In genomic region chr6:42230320-42231034, GRCh38 we compare ENCODE assay signal across 10 cellular contexts. TPM values are rescaled to one million over a fixed set of nuclear protein-coding genes. Genes with fewer than 3 reads are reported as not detected.
DNase-seq lines count a peak whose midpoint lies in the region; ATAC-seq and TF ChIP-seq lines count a peak whose summit lies in the region.
"Had no signal": no experiment of that assay in that cellular context is flagged by ENCODE, and none has a peak within 500 bp of the region (broad histone marks: within the 10 kb centered on the region; RNA-seq: fewer than 3 reads in every experiment).

No MANE protein-coding gene starts in this region.

- H3K27me3 ChIP-seq in prostate gland (replicated peaks; ENCODE audit: insufficient read depth), result no peaks in the 10 kb centered on the region

- H3K27me3 Mint-ChIP-seq in activated CD8-positive, alpha-beta T cell treated with anti-CD3 and anti-CD28 coated beads for 36 hours, result no peaks in the 10 kb centered on the region
- H3K27me3 Mint-ChIP-seq in activated CD8-positive, alpha-beta T cell treated with anti-CD3 and anti-CD28 coated beads, Interleukin-2, amount 10 ng/mL, durations not matched to agents 7 days and 5 days (ENCODE audit: low read depth), result no peaks in the 10 kb centered on the region

- peak; percentile 20 for DNase-seq in activated CD8-positive, alpha-beta T cell treated with anti-CD3 and anti-CD28 coated beads for 36 hours
- DNase-seq in activated CD8-positive, alpha-beta T cell treated with anti-CD3 and anti-CD28 coated beads, Interleukin-2, amount 10 ng/mL, durations not matched to agents 7 days and 5 days, result no peak
- DNase-seq in NCI-H69 (lab: John Stamatoyannopoulos, UW) (peak; percentile 42), dermis microvascular lymphatic vessel endothelial cell (ENCODE audit: low read depth in 2 of 2) (peak; percentile 21 to 44), retinal pigment epithelial cell (ENCODE audit: low read depth) (no peak), prostate gland (ENCODE audit: low spot score) (no peak), 8988T (no peak)
- DNase-seq: activated gamma-delta T cell treated with Interleukin-2 at 50 U/mL for 16 hours, nucleus accumbens had no signal

- H3K27ac Mint-ChIP-seq in activated CD8-positive, alpha-beta T cell treated with anti-CD3 and anti-CD28 coated beads for 36 hours, result no peak overlapping the region
- H3K27ac Mint-ChIP-seq in activated CD8-positive, alpha-beta T cell treated with anti-CD3 and anti-CD28 coated beads, Interleukin-2, amount 10 ng/mL, durations not matched to agents 7 days and 5 days, result no peak overlapping the region

- TF ChIP-seq POLR2A in prostate gland (IDR thresholded peaks at IDR 0.05), result no peak

- H3K4me3 ChIP-seq in retinal pigment epithelial cell (ENCODE audit: low read length) (no peak overlapping the region), prostate gland (no peak overlapping the region)

- no peaks in the 10 kb centered on the region for H3K4me1 Mint-ChIP-seq in activated CD8-positive, alpha-beta T cell treated with anti-CD3 and anti-CD28 coated beads for 36 hours (ENCODE audit: low read depth)
- no peaks in the 10 kb centered on the region for H3K4me1 Mint-ChIP-seq in activated CD8-positive, alpha-beta T cell treated with anti-CD3 and anti-CD28 coated beads, Interleukin-2, amount 10 ng/mL, durations not matched to agents 7 days and 5 days (ENCODE audit: low read depth)

- H3K9me3 Mint-ChIP-seq in activated CD8-positive, alpha-beta T cell treated with anti-CD3 and anti-CD28 coated beads for 36 hours, result no peaks in the 10 kb centered on the region
- no peaks in the 10 kb centered on the region for H3K9me3 Mint-ChIP-seq in activated CD8-positive, alpha-beta T cell treated with anti-CD3 and anti-CD28 coated beads, Interleukin-2, amount 10 ng/mL, durations not matched to agents 7 days and 5 days (ENCODE audit: insufficient read depth)

- intact Hi-C loops in activated CD8-positive, alpha-beta T cell treated with anti-CD3 and anti-CD28 coated beads for 36 hours (cut with micrococcal nuclease), result no loop called here
- intact Hi-C loops in prostate gland (cut with DNase I), result no loop called here

- TF ChIP-seq CTCF in activated CD8-positive, alpha-beta T cell treated with anti-CD3 and anti-CD28 coated beads for 36 hours (IDR thresholded peaks at IDR 0.05), result peak; percentile 40
- TF ChIP-seq CTCF in retinal pigment epithelial cell (conservative IDR thresholded peaks at IDR 0.05; ENCODE audit: low read depth, low read length), result peak; percentile 55
- peak in 1 of 4 experiments; percentile 35 for TF ChIP-seq CTCF in prostate gland (IDR thresholded peaks at IDR 0.05)

- H3K9me3 ChIP-seq in prostate gland, result no peaks in the 10 kb centered on the region

- H3K4me1 ChIP-seq in prostate gland (replicated peaks), result no peaks in the 10 kb centered on the region

- H3K4me3 Mint-ChIP-seq in activated CD8-positive, alpha-beta T cell treated with anti-CD3 and anti-CD28 coated beads for 36 hours, result no peak overlapping the region
- H3K4me3 Mint-ChIP-seq in activated CD8-positive, alpha-beta T cell treated with anti-CD3 and anti-CD28 coated beads, Interleukin-2, amount 10 ng/mL, durations not matched to agents 7 days and 5 days, result no peak overlapping the region

- 70% methylated on average over 6 of the region's 6 CpGs for WGBS in prostate gland

- no peak overlapping the region for H3K27ac ChIP-seq in prostate gland

- CTCF ChIA-PET in activated CD8-positive, alpha-beta T cell treated with anti-CD3 and anti-CD28 coated beads for 36 hours (lab: Charles Lee), result interaction anchor here (0.6 to 1.5 kb wide), 7 partner anchors 12 to 325 kb away, joined by 3 to 7 read pairs (median 3); no protein-coding TSS in a partner anchor
- CTCF ChIA-PET in activated CD8-positive, alpha-beta T cell treated with anti-CD3 and anti-CD28 coated beads, Interleukin-2, amount 10 ng/mL, durations not matched to agents 7 days and 5 days (lab: Charles Lee), result interaction anchor here (0.9 to 1.9 kb wide), 6 partner anchors 14 to 317 kb away, joined by 3 to 8 read pairs (median 4); no protein-coding TSS in a partner anchor

- H3K36me3 Mint-ChIP-seq in activated CD8-positive, alpha-beta T cell treated with anti-CD3 and anti-CD28 coated beads for 36 hours (ENCODE audit: low read depth), result no peaks in the 10 kb centered on the region
- H3K36me3 Mint-ChIP-seq in activated CD8-positive, alpha-beta T cell treated with anti-CD3 and anti-CD28 coated beads, Interleukin-2, amount 10 ng/mL, durations not matched to agents 7 days and 5 days (ENCODE audit: low read depth), result peaks cover 7% of the 10 kb centered on the region

- no peaks in the 10 kb centered on the region for H3K36me3 ChIP-seq in prostate gland

- ATAC-seq in activated CD8-positive, alpha-beta T cell treated with anti-CD3 and anti-CD28 coated beads for 36 hours, result peak; percentile 20
- no peak for ATAC-seq in activated CD8-positive, alpha-beta T cell treated with anti-CD3 and anti-CD28 coated beads, Interleukin-2, amount 10 ng/mL, durations not matched to agents 7 days and 5 days
- ATAC-seq in GM18498 (IDR thresholded peaks at IDR 0.05; ENCODE audit: unreplicated experiment), result no peak

- POLR2A ChIA-PET in activated CD8-positive, alpha-beta T cell treated with anti-CD3 and anti-CD28 coated beads for 36 hours (lab: Charles Lee), result interaction anchor here (0.6 kb wide), 1 partner anchor 370 kb away, joined by 3 read pairs; no protein-coding TSS in a partner anchor
- POLR2A ChIA-PET in activated CD8-positive, alpha-beta T cell treated with anti-CD3 and anti-CD28 coated beads, Interleukin-2, amount 10 ng/mL, durations not matched to agents 7 days and 5 days (lab: Charles Lee), result interaction anchor here (0.6 kb wide), 1 partner anchor 134 kb away, joined by 3 read pairs; no protein-coding TSS in a partner anchor

RNA-seq across cellular contexts. Expression of gene MRPS10, which starts 12.8 kb away (rescaled TPM):
- 10 to 100 TPM; 36.7 to 38.9 TPM for total RNA-seq in activated CD8-positive, alpha-beta T cell treated with anti-CD3 and anti-CD28 coated beads for 36 hours
- 10 to 100 TPM; 32.6 to 33.8 TPM for total RNA-seq in activated CD8-positive, alpha-beta T cell treated with anti-CD3 and anti-CD28 coated beads, Interleukin-2, amount 10 ng/mL, durations not matched to agents 7 days and 5 days
- total RNA-seq in dermis microvascular lymphatic vessel endothelial cell (36.3 and 53.4 TPM in 2 replicates), prostate gland (10 to 100 TPM; 27.5 to 31.8 TPM)

RNA-seq across cellular contexts. Expression of gene GUCA1B, which starts 35.7 kb away (rescaled TPM):
- total RNA-seq in activated CD8-positive, alpha-beta T cell treated with anti-CD3 and anti-CD28 coated beads for 36 hours, result 1 to 10 TPM; 1.9 to 2.6 TPM
- 1 to 10 TPM in 1 of 2 experiments, under 1 TPM in 1; 0.84 to 1.0 TPM for total RNA-seq in activated CD8-positive, alpha-beta T cell treated with anti-CD3 and anti-CD28 coated beads, Interleukin-2, amount 10 ng/mL, durations not matched to agents 7 days and 5 days
- 0.13 TPM in 2 replicates for total RNA-seq in dermis microvascular lymphatic vessel endothelial cell
- under 1 TPM in 1 of 2 donors, not detected in 1; 0.68 TPM for total RNA-seq in prostate gland

RNA-seq across cellular contexts. Expression of gene GUCA1A, which starts 57.3 kb away (rescaled TPM):
- total RNA-seq in activated CD8-positive, alpha-beta T cell treated with anti-CD3 and anti-CD28 coated beads for 36 hours, result under 1 TPM in 1 of 2 experiments, not detected in 1; 0.20 TPM
- total RNA-seq in activated CD8-positive, alpha-beta T cell treated with anti-CD3 and anti-CD28 coated beads, Interleukin-2, amount 10 ng/mL, durations not matched to agents 7 days and 5 days, result not detected
- total RNA-seq in dermis microvascular lymphatic vessel endothelial cell (not detected in 2 replicates), prostate gland (1 to 10 TPM in 1 of 2 donors, not detected in 1; 2.1 TPM)

Comparison
In these comparisons a context has a peak if more than half of its experiments do, and no peak if none do; other contexts are left out.
1. DNase-seq: peak in activated CD8-positive, alpha-beta T cell treated with anti-CD3 and anti-CD28 coated beads for 36 hours (single experiment), NCI-H69 (single experiment) and dermis microvascular lymphatic vessel endothelial cell (2 of 2); none in activated CD8-positive, alpha-beta T cell treated with anti-CD3 and anti-CD28 coated beads, Interleukin-2, amount 10 ng/mL, durations not matched to agents 7 days and 5 days (single experiment), retinal pigment epithelial cell (single experiment), prostate gland (single experiment) and 8988T (single experiment).